In the genomic region with DNA sequence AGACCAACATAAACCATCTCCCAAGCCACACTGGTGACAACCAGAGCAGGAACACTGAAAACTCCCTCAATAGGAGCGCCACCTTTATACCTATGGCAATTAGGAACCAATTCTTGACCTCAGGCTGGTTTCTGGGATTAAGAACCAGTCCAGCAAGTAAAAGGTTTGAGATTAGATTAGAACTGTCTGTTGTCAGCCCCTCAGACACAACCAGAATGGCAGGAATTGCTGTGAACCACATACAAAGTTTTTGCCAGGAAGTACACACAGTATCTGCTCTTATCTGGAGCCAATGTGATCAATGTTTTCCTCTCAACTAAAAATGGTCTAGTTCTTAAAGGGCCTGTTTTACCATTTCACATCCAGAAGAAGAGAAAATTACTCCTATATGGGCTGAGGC, we compare ENCODE assay signal across 13 cellular contexts. TPM values are rescaled to one million over a fixed set of nuclear protein-coding genes. Genes with fewer than 3 reads are reported as not detected.
A peak's percentile ranks its signal among the peaks of the same experiment; 100 is the strongest.
DNase-seq lines count a peak whose midpoint lies in the region; ATAC-seq, FAIRE-seq and TF ChIP-seq lines count a peak whose summit lies in the region.
"Had no signal": no experiment of that assay in that cellular context is flagged by ENCODE, and none has a peak within 500 bp of the region (broad histone marks: within the 10 kb centered on the region; RNA-seq: fewer than 3 reads in every experiment).

No MANE protein-coding gene starts in this region.

- TF ChIP-seq EP300 in HepG2 (IDR thresholded peaks at IDR 0.05; ENCODE audit: low read depth in 2 of 2, low read length in 2 of 2) (no peak), HepG2 (CRISPR knock-in tag; IDR thresholded peaks at IDR 0.05; ENCODE audit: borderline replicate concordance) (no peak)

- no peaks in the 10 kb centered on the region for H3K9me3 ChIP-seq in liver (ENCODE audit: control insufficient read depth in 4 of 4, low read length in 3 of 4)
- no peaks in the 10 kb centered on the region for H3K9me3 ChIP-seq in HepG2 (ENCODE audit: low read length)
- H3K9me3 ChIP-seq in left lung: no peaks in the 10 kb centered on the region
- no peaks in the 10 kb centered on the region for H3K9me3 ChIP-seq in skeletal muscle satellite cell (replicated peaks; ENCODE audit: low read length)

- no peak for FAIRE-seq in HepG2 (lab: Jason Lieb, UNC)

- intact Hi-C loops in HepG2 (cut with micrococcal nuclease; ENCODE audit: unreplicated experiment): no loop called here
- intact Hi-C loops in left lung (cut with DNase I): no loop called here

- no peak for TF ChIP-seq CTCF in liver (IDR thresholded peaks at IDR 0.05; ENCODE audit: low read depth, low read length, missing input control)
- no peak for TF ChIP-seq CTCF in HepG2 (CRISPR knock-in tag; IDR thresholded peaks at IDR 0.05)
- TF ChIP-seq CTCF in left lung (IDR thresholded peaks at IDR 0.05): no peak

- H3K36me3 ChIP-seq in liver (ENCODE audit: control insufficient read depth in 4 of 4, insufficient read depth in 3 of 4, low read depth in 1 of 4, low read length in 3 of 4) (peaks cover 0 to 1% (median 0%) of the 10 kb centered on the region in 4 donors), HepG2 (replicated peaks in 1 of 2; ENCODE audit: control insufficient read depth in 1 of 2, insufficient read depth in 2 of 2, low read length in 2 of 2) (peaks cover 0 to 2% of the 10 kb centered on the region in 2 experiments; a peak in 1 of 5 replicates), left lung (no peaks in the 10 kb centered on the region), skeletal muscle satellite cell (ENCODE audit: insufficient read depth, low read length) (no peaks in the 10 kb centered on the region)

- no peak for TF ChIP-seq POLR2A in HepG2 (IDR thresholded peaks at IDR 0.05; ENCODE audit: insufficient read depth in 1 of 2, low read depth in 2 of 2, low read length in 2 of 2)

- TF ChIP-seq RAD21 in liver (IDR thresholded peaks at IDR 0.05) (no peak), HepG2 (CRISPR knock-in tag; IDR thresholded peaks at IDR 0.05) (no peak)

- H3K27ac ChIP-seq in liver (ENCODE audit: low read depth in 1 of 2, low read length in 2 of 2) (peak overlapping the region; percentile 47 to 51), HepG2 (ENCODE audit: extremely low read length, insufficient read depth, low read length) (no peak overlapping the region), left lung (peak overlapping the region; percentile 67 to 85)

- no TSS peak for BruUV-seq in HepG2 (replicated peaks; lab: Mats Ljungman, UMichigan)

- DNase-seq in HepG2 (ENCODE audit: low spot score) (no peak), left lung (no peak), NAMALWA (ENCODE audit: low spot score) (no peak), AG08395 (ENCODE audit: low spot score) (no peak), NCI-H82 (lab: John Stamatoyannopoulos, UW) (no peak)
- DNase-seq: activated CD8-positive, alpha-beta memory T cell treated with anti-CD3 and anti-CD28 coated beads, Interleukin-2, amount 50 U/mL, for 4 hours; activated naive CD8-positive, alpha-beta T cell treated with anti-CD3 and anti-CD28 coated beads, Interleukin-2, amount 10 ng/mL, durations not matched to agents 7 days and 5 days; Kasumi-1; NCI-H1930; SHP77 treated with DMSO at 0.1 percent for 48 hours had no signal

- WGBS in liver: 46% methylated on average over 1 of the region's 1 CpG
- WGBS in HepG2 (ENCODE audit: low lambda C conversion rate): 100% methylated on average over 1 of the region's 1 CpG

- H3K27me3 ChIP-seq in liver (ENCODE audit: control insufficient read depth in 4 of 4, insufficient read depth in 4 of 4, low read length in 3 of 4) (no peaks in the 10 kb centered on the region), HepG2 (ENCODE audit: control insufficient read depth in 1 of 2, insufficient read depth in 2 of 2, low read length in 2 of 2) (no peaks in the 10 kb centered on the region), left lung (no peaks in the 10 kb centered on the region), skeletal muscle satellite cell (ENCODE audit: control insufficient read depth, insufficient read depth, low read length) (no peaks in the 10 kb centered on the region)

- in situ Hi-C loops in HepG2 (cut with HindIII; ENCODE audit: extremely low pct_ligation_motif_present, low pct_unique_long_range_greater_than_20kb): no loop called here

- CTCF ChIA-PET in HepG2 (lab: Yijun Ruan, JAX; ENCODE audit: low intra/inter-chr PET ratio, low total read pairs): no interaction called here

- POLR2A ChIA-PET in HepG2 (lab: Yijun Ruan, JAX): no interaction called here

- H3K9ac ChIP-seq in liver (ENCODE audit: low read depth in 1 of 2, low read length in 2 of 2) (no peak overlapping the region), HepG2 (ENCODE audit: insufficient read depth, low read depth, low read length) (no peak overlapping the region), skeletal muscle satellite cell (ENCODE audit: low read depth, low read length) (no peak overlapping the region)

- H3K79me2 ChIP-seq in HepG2 (ENCODE audit: insufficient read depth, low read length): peaks cover 27% of the 10 kb centered on the region

- peaks cover 12 to 32% (median 22%) of the 10 kb centered on the region in 4 donors for H3K4me1 ChIP-seq in liver (ENCODE audit: control insufficient read depth in 4 of 4, insufficient read depth in 4 of 4, low read length in 3 of 4)
- peaks cover 30% of the 10 kb centered on the region for H3K4me1 ChIP-seq in HepG2 (ENCODE audit: insufficient read depth, low read length)
- peaks cover 23 to 33% of the 10 kb centered on the region in 2 donors for H3K4me1 ChIP-seq in left lung
- peaks cover 47% of the 10 kb centered on the region for H3K4me1 ChIP-seq in skeletal muscle satellite cell (ENCODE audit: control insufficient read depth, insufficient read depth, low read length)

- H3K4me2 ChIP-seq in HepG2 (ENCODE audit: low read depth, low read length) (no peak overlapping the region), skeletal muscle satellite cell (ENCODE audit: low read length) (peak overlapping the region; percentile 47)

- no peak for ATAC-seq in HepG2
- ATAC-seq in left lung: no peak
- no peak for ATAC-seq in GM21360 (IDR thresholded peaks at IDR 0.05; ENCODE audit: unreplicated experiment)

- H3K4me3 ChIP-seq in liver (ENCODE audit: low read depth in 1 of 3, low read length in 3 of 3): no peak overlapping the region
- no peak overlapping the region for H3K4me3 ChIP-seq in HepG2 (replicated peaks in 1 of 3; ENCODE audit: insufficient read depth in 1 of 3, low read depth in 2 of 3, low read length in 3 of 3)
- H3K4me3 ChIP-seq in left lung: no peak overlapping the region
- no peak overlapping the region for H3K4me3 ChIP-seq in skeletal muscle satellite cell (ENCODE audit: low read length)

- H4K20me1 ChIP-seq in HepG2 (ENCODE audit: insufficient read depth, low read length): peaks cover 3% of the 10 kb centered on the region; the same call in 1 of the 2 replicates

- no peak overlapping the region for H2AFZ ChIP-seq in HepG2 (ENCODE audit: low read length)

TF ChIP-seq in liver, 16 proteins besides CTCF, POLR2A, EP300 and RAD21 (continues in another document):
- TF ChIP-seq JUND (IDR thresholded peaks at IDR 0.05) (no peak), GABPA (IDR thresholded peaks at IDR 0.05 in 1 of 2, conservative IDR thresholded peaks at IDR 0.05 in 1 of 2) (no peak), SP1 (IDR thresholded peaks at IDR 0.05) (no peak)
- TF ChIP-seq, protein P1, sequence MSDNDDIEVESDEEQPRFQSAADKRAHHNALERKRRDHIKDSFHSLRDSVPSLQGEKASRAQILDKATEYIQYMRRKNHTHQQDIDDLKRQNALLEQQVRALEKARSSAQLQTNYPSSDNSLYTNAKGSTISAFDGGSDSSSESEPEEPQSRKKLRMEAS (IDR thresholded peaks at IDR 0.05): no peak

TF ChIP-seq in HepG2, 621 proteins besides CTCF, POLR2A, EP300 and RAD21 (continues in another document):
- no peak for TF ChIP-seq SCMH1 (CRISPR knock-in tag; IDR thresholded peaks at IDR 0.05; ENCODE audit: borderline replicate concordance)
- TF ChIP-seq ZNF563 (CRISPR knock-in tag; IDR thresholded peaks at IDR 0.05): no peak
- no peak for TF ChIP-seq ZNF773 (CRISPR knock-in tag; IDR thresholded peaks at IDR 0.05; ENCODE audit: borderline replicate concordance)
- TF ChIP-seq SOX6 (IDR thresholded peaks at IDR 0.05): no peak
- no peak for TF ChIP-seq SOX6 (CRISPR knock-in tag; IDR thresholded peaks at IDR 0.05)

RNA-seq across cellular contexts. Expression of a gene that starts 55.2 kb away (rescaled TPM):
- 10 to 100 TPM; 32.7 to 53.6 TPM for total RNA-seq in liver
- polyA plus RNA-seq in liver: 10 to 100 TPM; 14.2 to 18.5 TPM
- total RNA-seq in HepG2 (2016; rRNA removed; fragmentation: Illumina TruSeq; extraction: Trizol): 36.9 and 37.3 TPM in 2 replicates
- 4.1 and 5.4 TPM in 2 replicates for total RNA-seq in HepG2 (2016; cell fraction: cytosol; rRNA removed; fragmentation: Illumina TruSeq; extraction: Trizol; ENCODE audit: low read depth)
- total RNA-seq in HepG2 (2016; cell fraction: insoluble cytoplasmic fraction; rRNA removed; fragmentation: Illumina TruSeq; extraction: Trizol): 29.4 and 37.9 TPM in 2 replicates
- total RNA-seq in HepG2 (2016; cell fraction: membrane; rRNA removed; fragmentation: Illumina TruSeq; extraction: Trizol): 12.7 and 14.1 TPM in 2 replicates
- 40.3 and 46.5 TPM in 2 replicates for total RNA-seq in HepG2 (2016; cell fraction: nucleus; rRNA removed; fragmentation: Illumina TruSeq; extraction: Trizol)
- polyA plus RNA-seq in HepG2 (2011; rRNA removed): 39.8 and 40.4 TPM in 2 replicates
- 32.4 and 33.2 TPM in 2 replicates for polyA plus RNA-seq in HepG2 (2011; cell fraction: cytosol; rRNA removed)
- polyA plus RNA-seq in HepG2 (2011; cell fraction: nucleus; rRNA removed): 47.0 and 52.8 TPM in 2 replicates
- polyA plus RNA-seq in HepG2 (2012): 25.9 and 28.2 TPM in 2 replicates
- 3.8 and 4.4 TPM in 2 replicates for polyA plus RNA-seq in HepG2 (2016; cell fraction: cytosol; fragmentation: Illumina TruSeq; extraction: Trizol; ENCODE audit: low read depth)
- 27.0 and 32.5 TPM in 2 replicates for polyA plus RNA-seq in HepG2 (2016; cell fraction: insoluble cytoplasmic fraction; fragmentation: Illumina TruSeq; extraction: Trizol; ENCODE audit: low read depth)
- 6.8 and 8.3 TPM in 2 replicates for polyA plus RNA-seq in HepG2 (2016; cell fraction: membrane; fragmentation: Illumina TruSeq; extraction: Trizol; ENCODE audit: low read depth)
- polyA plus RNA-seq in HepG2 (2016; cell fraction: nucleus; fragmentation: Illumina TruSeq; extraction: Trizol; ENCODE audit: insufficient read depth, low read depth): 34.2 and 36.8 TPM in 2 replicates
- polyA minus RNA-seq in HepG2 (2011; rRNA and poly(A)+ RNA removed; ENCODE audit: low replicate concordance): 64.1 and 120 TPM in 2 replicates
- 20.7 and 23.3 TPM in 2 replicates for polyA minus RNA-seq in HepG2 (2011; cell fraction: cytosol; rRNA and poly(A)+ RNA removed)
- polyA minus RNA-seq in HepG2 (2011; cell fraction: nucleus; rRNA and poly(A)+ RNA removed): 58.3 and 60.9 TPM in 2 replicates
- 10 to 100 TPM; 63.1 to 91.3 TPM for total RNA-seq in left lung
- total RNA-seq in skeletal muscle satellite cell (2012; rRNA removed): 92.5 and 95.7 TPM in 2 replicates
